15 cellular contexts compared by ENCODE assay signal in the genomic region with DNA sequence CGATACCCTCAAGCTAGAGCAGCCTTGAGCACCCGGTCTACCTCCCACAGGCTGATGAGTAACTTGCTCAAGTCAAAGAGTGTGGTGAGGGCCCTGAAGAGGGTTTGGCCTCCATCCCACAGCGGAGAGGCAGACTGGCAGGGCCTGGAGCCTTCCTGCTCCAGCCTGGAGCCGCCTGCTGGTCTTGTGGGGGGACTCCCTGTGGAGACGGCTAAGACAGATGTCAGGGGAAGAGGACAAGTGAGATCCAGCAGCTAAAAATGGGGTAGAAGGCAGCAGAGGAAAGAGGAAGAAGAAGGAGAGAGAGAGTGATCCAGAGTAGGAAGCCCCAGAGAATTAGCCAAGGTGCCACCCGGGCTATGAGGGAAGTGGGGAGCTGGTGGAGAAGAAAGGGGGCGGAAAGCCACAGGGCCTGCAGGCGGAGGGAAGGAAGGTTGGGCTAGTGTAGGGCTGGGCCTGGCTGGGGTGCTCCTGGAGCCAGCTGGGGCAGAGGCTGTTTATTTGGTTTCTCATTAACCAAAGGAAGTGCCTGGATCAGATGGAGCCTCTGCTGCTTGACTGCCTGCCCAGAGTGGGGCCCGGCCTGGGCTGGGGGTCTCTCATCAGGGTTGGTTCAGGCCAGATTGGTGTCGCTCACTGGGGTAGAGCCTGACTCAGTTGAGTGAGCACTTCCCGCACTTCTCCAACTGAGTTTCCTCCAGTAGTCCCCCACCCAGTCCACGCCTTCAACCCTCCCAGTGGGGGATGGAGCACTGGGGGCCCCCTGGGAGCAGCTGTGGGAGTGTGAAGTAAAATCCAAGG. TPM values are rescaled to one million over a fixed set of nuclear protein-coding genes. Genes with fewer than 3 reads are reported as not detected.
DNase-seq lines count a peak whose midpoint lies in the region; ATAC-seq, FAIRE-seq and TF ChIP-seq lines count a peak whose summit lies in the region.
"Had no signal": no experiment of that assay in that cellular context is flagged by ENCODE, and none has a peak within 500 bp of the region (broad histone marks: within the 10 kb centered on the region; RNA-seq: fewer than 3 reads in every experiment).

No MANE protein-coding gene starts in this region.

- H3K36me3 ChIP-seq in endothelial cell of umbilical vein (ENCODE audit: control insufficient read depth in 2 of 2, extremely low read depth in 1 of 2, insufficient read depth in 2 of 2, low read length in 2 of 2) (peaks cover 0 to 6% of the 10 kb centered on the region in 2 experiments), mucosa of descending colon (ENCODE audit: low read depth) (no peaks in the 10 kb centered on the region)

- no peaks in the 10 kb centered on the region for H4K20me1 ChIP-seq in endothelial cell of umbilical vein (replicated peaks; ENCODE audit: control insufficient read depth, extremely low read depth, insufficient read depth, low read length)

- H3K9me1 ChIP-seq in endothelial cell of umbilical vein (replicated peaks; ENCODE audit: control insufficient read depth, extremely low read depth, insufficient read depth, low read length) = no peaks in the 10 kb centered on the region

- BruUV-seq in endothelial cell of umbilical vein (replicated peaks; lab: Mats Ljungman, UMichigan) = no TSS peak

- no peaks in the 10 kb centered on the region for H3K9me3 ChIP-seq in endothelial cell of umbilical vein (replicated peaks; ENCODE audit: control insufficient read depth, insufficient read depth, low read length)
- H3K9me3 ChIP-seq in mucosa of descending colon = no peaks in the 10 kb centered on the region

- H3K9me3 Mint-ChIP-seq in CD14-positive monocyte = peaks cover 0 to 3% (median 0%) of the 10 kb centered on the region in 7 donors
- H3K9me3 Mint-ChIP-seq: activated CD8-positive, alpha-beta T cell treated with anti-CD3 and anti-CD28 coated beads for 36 hours; activated naive CD8-positive, alpha-beta T cell treated with anti-CD3 and anti-CD28 coated beads, Interleukin-2, amount 10 ng/mL, durations not matched to agents 7 days and 5 days; stimulated activated naive CD8-positive, alpha-beta T cell treated with anti-CD3 and anti-CD28 coated beads, Interleukin-15, Interleukin-2, amounts not matched to agents 100 ng/mL and 50 ng/mL, for 24 hours had no signal

- no peaks in the 10 kb centered on the region for H3K79me2 ChIP-seq in endothelial cell of umbilical vein (ENCODE audit: control insufficient read depth, insufficient read depth, low read length)

- H3K4me3 Mint-ChIP-seq in CD14-positive monocyte = no peak overlapping the region
- H3K4me3 Mint-ChIP-seq: activated CD8-positive, alpha-beta T cell treated with anti-CD3 and anti-CD28 coated beads for 36 hours; activated naive CD8-positive, alpha-beta T cell treated with anti-CD3 and anti-CD28 coated beads, Interleukin-2, amount 10 ng/mL, durations not matched to agents 7 days and 5 days; B cell; stimulated activated naive CD8-positive, alpha-beta T cell treated with anti-CD3 and anti-CD28 coated beads, Interleukin-15, Interleukin-2, amounts not matched to agents 100 ng/mL and 50 ng/mL, for 24 hours had no signal

- no peak overlapping the region for H2AFZ ChIP-seq in endothelial cell of umbilical vein (ENCODE audit: low read depth, low read length)

- no peak for TF ChIP-seq CTCF in CD14-positive monocyte (IDR thresholded peaks at IDR 0.05)
- TF ChIP-seq CTCF in endothelial cell of umbilical vein (IDR thresholded peaks at IDR 0.05; ENCODE audit: extremely low read depth in 1 of 2, insufficient read depth in 1 of 2, low read depth in 1 of 2, low read length in 2 of 2) = no peak
- TF ChIP-seq CTCF in mucosa of descending colon (IDR thresholded peaks at IDR 0.05) = no peak

- H3K4me3 ChIP-seq in endothelial cell of umbilical vein (replicated peaks in 1 of 3; ENCODE audit: insufficient read depth in 1 of 3, low read depth in 1 of 3, low read length in 3 of 3) = no peak overlapping the region
- H3K4me3 ChIP-seq in mucosa of descending colon = no peak overlapping the region

- POLR2A ChIA-PET in endothelial cell of umbilical vein (lab: Charles Lee) = no interaction called here

- no peak overlapping the region for H3K27ac ChIP-seq in endothelial cell of umbilical vein (ENCODE audit: insufficient read depth, low read depth, low read length)

- TF ChIP-seq POLR2A in endothelial cell of umbilical vein (IDR thresholded peaks at IDR 0.05; ENCODE audit: low read depth, low read length) = no peak

- H3K4me1 ChIP-seq in endothelial cell of umbilical vein (ENCODE audit: control insufficient read depth, extremely low read depth, insufficient read depth, low read length) (no peaks in the 10 kb centered on the region), mucosa of descending colon (ENCODE audit: low read depth) (peaks cover 5% of the 10 kb centered on the region)

- no peaks in the 10 kb centered on the region for H3K27me3 ChIP-seq in endothelial cell of umbilical vein (ENCODE audit: control insufficient read depth in 2 of 2, insufficient read depth in 2 of 2, low read length in 2 of 2)

- H3K27me3 Mint-ChIP-seq in CD14-positive monocyte (ENCODE audit: low read depth in 3 of 3) = peaks cover 0 to 7% (median 3%) of the 10 kb centered on the region in 3 donors
- H3K27me3 Mint-ChIP-seq: activated CD8-positive, alpha-beta T cell treated with anti-CD3 and anti-CD28 coated beads for 36 hours; activated naive CD8-positive, alpha-beta T cell treated with anti-CD3 and anti-CD28 coated beads, Interleukin-2, amount 10 ng/mL, durations not matched to agents 7 days and 5 days; B cell; stimulated activated naive CD8-positive, alpha-beta T cell treated with anti-CD3 and anti-CD28 coated beads, Interleukin-15, Interleukin-2, amounts not matched to agents 100 ng/mL and 50 ng/mL, for 24 hours had no signal

- no peak for DNase-seq in CD14-positive monocyte (ENCODE audit: low spot score)
- DNase-seq in NCI-H446 treated with DMSO at 0.1 percent for 48 hours (lab: John Stamatoyannopoulos, UW) = peak; percentile 71
- DNase-seq in endothelial cell of umbilical vein (ENCODE audit: low read depth, low spot score) = no peak
- peak; percentile 52 to 69 (median 67) for DNase-seq in mucosa of descending colon
- DNase-seq: activated CD8-positive, alpha-beta T cell treated with anti-CD3 and anti-CD28 coated beads for 36 hours; activated naive CD8-positive, alpha-beta T cell treated with anti-CD3 and anti-CD28 coated beads, Interleukin-2, amount 10 ng/mL, durations not matched to agents 7 days and 5 days; mesendoderm; NCI-H2081 treated with DMSO at 0.1 percent for 48 hours; SHP77 had no signal

- no peak overlapping the region for H3K4me2 ChIP-seq in endothelial cell of umbilical vein (ENCODE audit: insufficient read depth, low read length)

- intact Hi-C loops in CD14-positive monocyte (cut with micrococcal nuclease) = no loop called here
- intact Hi-C loops in endothelial cell of umbilical vein (cut with micrococcal nuclease) = no loop called here
- intact Hi-C loops in mucosa of descending colon (cut with DNase I, micrococcal nuclease) = loop anchor here in 1 of 2 donors (10.0 kb wide), 1 partner anchor 152 kb away; no protein-coding TSS in a partner anchor

- H3K36me3 Mint-ChIP-seq in CD14-positive monocyte = peaks cover 8 to 17% of the 10 kb centered on the region in 2 donors
- H3K36me3 Mint-ChIP-seq: activated naive CD8-positive, alpha-beta T cell treated with anti-CD3 and anti-CD28 coated beads, Interleukin-2, amount 10 ng/mL, durations not matched to agents 7 days and 5 days had no signal

- FAIRE-seq in endothelial cell of umbilical vein (lab: Jason Lieb, UNC) = peak; percentile 8

- peak overlapping the region in 6 of 7 donors; percentile 21 to 85 (median 62) for H3K27ac Mint-ChIP-seq in CD14-positive monocyte
- H3K27ac Mint-ChIP-seq: activated CD8-positive, alpha-beta T cell treated with anti-CD3 and anti-CD28 coated beads for 36 hours; activated naive CD8-positive, alpha-beta T cell treated with anti-CD3 and anti-CD28 coated beads, Interleukin-2, amount 10 ng/mL, durations not matched to agents 7 days and 5 days; B cell; stimulated activated naive CD8-positive, alpha-beta T cell treated with anti-CD3 and anti-CD28 coated beads, Interleukin-15, Interleukin-2, amounts not matched to agents 100 ng/mL and 50 ng/mL, for 24 hours had no signal

- no peak overlapping the region for H3K9ac ChIP-seq in endothelial cell of umbilical vein (replicated peaks; ENCODE audit: extremely low read depth, insufficient read depth, low read length)

- CTCF ChIA-PET in endothelial cell of umbilical vein (lab: Charles Lee) = no interaction called here

- peaks cover 29% of the 10 kb centered on the region for H3K4me1 Mint-ChIP-seq in CD14-positive monocyte
- H3K4me1 Mint-ChIP-seq: activated naive CD8-positive, alpha-beta T cell treated with anti-CD3 and anti-CD28 coated beads, Interleukin-2, amount 10 ng/mL, durations not matched to agents 7 days and 5 days; B cell had no signal

- dilution Hi-C loops in endothelial cell of umbilical vein (cut with MboI; ENCODE audit: extremely low pct_ligation_motif_present, low sequenced_read_pairs) = no loop called here

- peak; percentile 60 for ATAC-seq in mucosa of descending colon
- no peak for ATAC-seq in GM21737 (IDR thresholded peaks at IDR 0.05; ENCODE audit: unreplicated experiment)
- ATAC-seq in HG02571 (IDR thresholded peaks at IDR 0.05; ENCODE audit: unreplicated experiment) = no peak
- no peak for ATAC-seq in GM18517 (IDR thresholded peaks at IDR 0.05; ENCODE audit: unreplicated experiment)
- no peak for ATAC-seq in SK-N-SH treated with all-trans-retinoic acid at 6 μM for 48 hours
- ATAC-seq: activated CD8-positive, alpha-beta T cell treated with anti-CD3 and anti-CD28 coated beads for 36 hours had no signal

TF ChIP-seq in endothelial cell of umbilical vein, 7 proteins besides CTCF, POLR2A, EP300 and RAD21:
- no peak for TF ChIP-seq JUN (IDR thresholded peaks at IDR 0.05; ENCODE audit: borderline replicate concordance, insufficient read depth, insufficient read length, low read depth)
- TF ChIP-seq MYC (IDR thresholded peaks at IDR 0.05; ENCODE audit: low read depth, low read length) = no peak

TF ChIP-seq in SK-N-SH treated with all-trans-retinoic acid at 6 μM for 48 hours, 23 proteins besides CTCF, POLR2A, EP300 and RAD21 (continues in another document):
- TF ChIP-seq ARNTL (CRISPR knock-in tag; IDR thresholded peaks at IDR 0.05; ENCODE audit: borderline replicate concordance, low read depth) = no peak

RNA-seq across cellular contexts. Expression of a gene that starts 14.2 kb away (rescaled TPM):
- polyA plus RNA-seq in CD14-positive monocyte (1 to 10 TPM; 5.4 to 6.6 TPM), endothelial cell of umbilical vein (7.8 and 7.9 TPM in 2 replicates)
- total RNA-seq in endothelial cell of umbilical vein (8.8 and 13.3 TPM in 2 replicates), mucosa of descending colon (10 to 100 TPM; 41.7 to 81.5 (median 66.3) TPM)
- 5.7 and 7.4 TPM in 2 replicates for polyA plus RNA-seq in endothelial cell of umbilical vein (2011; cell fraction: cytosol; rRNA removed)
- polyA plus RNA-seq in endothelial cell of umbilical vein (2011; cell fraction: nucleus; rRNA removed) = 2.7 and 3.1 TPM in 2 replicates
- 12.5 and 13.3 TPM in 2 replicates for polyA plus RNA-seq in endothelial cell of umbilical vein (2012)
- polyA minus RNA-seq in endothelial cell of umbilical vein = 5.5 and 5.8 TPM in 2 replicates
- 2.6 TPM for polyA minus RNA-seq in endothelial cell of umbilical vein (2011; cell fraction: cytosol; rRNA and poly(A)+ RNA removed)
- 1.7 and 2.3 TPM in 2 replicates for polyA minus RNA-seq in endothelial cell of umbilical vein (2011; cell fraction: nucleus; rRNA and poly(A)+ RNA removed)

Comparison
In these comparisons a context has a peak if more than half of its experiments do, and no peak if none do; other contexts are left out.
1. DNase-seq: peak in NCI-H446 treated with DMSO at 0.1 percent for 48 hours (single experiment) and mucosa of descending colon (3 of 3); none in CD14-positive monocyte (single experiment) and endothelial cell of umbilical vein (single experiment).